Comparison of ENCODE assay signal across 1 cellular context in genomic region chr17:42677921-42678781, GRCh38.
TF ChIP-seq lines count a peak whose summit lies in the region.

No MANE protein-coding gene starts in this region.

TF ChIP-seq in HepG2, 621 proteins besides CTCF, POLR2A, EP300 and RAD21 (continued from another document and continues in another):
- 0 out of 2 replicates have a peak, but pooled peaks have one; percentile 55 for TF ChIP-seq ZGPAT (CRISPR knock-in tag; IDR thresholded peaks at IDR 0.05)
- TF ChIP-seq ZNF101 (CRISPR knock-in tag; IDR thresholded peaks at IDR 0.05; ENCODE audit: borderline replicate concordance, low read depth): no peak
- TF ChIP-seq IRF9 (CRISPR knock-in tag; IDR thresholded peaks at IDR 0.05; ENCODE audit: borderline replicate concordance): no peak; the same call in 1 of the 2 replicates
- no peak for TF ChIP-seq ZNF207 (IDR thresholded peaks at IDR 0.05; ENCODE audit: borderline replicate concordance)
- TF ChIP-seq DDIT3 (CRISPR knock-in tag; IDR thresholded peaks at IDR 0.05): no peak
- 0 out of 2 replicates have a peak, but pooled peaks have one; percentile 5 for TF ChIP-seq ZNF724P (CRISPR knock-in tag; IDR thresholded peaks at IDR 0.05; ENCODE audit: borderline replicate concordance)
- peak; percentile 93; the same call in 1 of the 2 replicates for TF ChIP-seq RFXAP (CRISPR knock-in tag; IDR thresholded peaks at IDR 0.05; ENCODE audit: borderline replicate concordance)
- peak; percentile 66; the same call in 1 of the 2 replicates for TF ChIP-seq ZBTB20 (CRISPR knock-in tag; IDR thresholded peaks at IDR 0.05; ENCODE audit: borderline replicate concordance, low read depth)
- no peak for TF ChIP-seq XBP1 (CRISPR knock-in tag; IDR thresholded peaks at IDR 0.05)
- TF ChIP-seq PRDM4 (CRISPR knock-in tag; IDR thresholded peaks at IDR 0.05; ENCODE audit: borderline replicate concordance): no peak
- peak; percentile 67 for TF ChIP-seq YY1 (IDR thresholded peaks at IDR 0.05; ENCODE audit: insufficient read depth, insufficient replicate concordance, low read depth, low read length)
- peak; percentile 42; the same call in 1 of the 2 replicates for TF ChIP-seq ZNF761 (CRISPR knock-in tag; conservative IDR thresholded peaks at IDR 0.05)
- TF ChIP-seq ZBTB10 (CRISPR knock-in tag; IDR thresholded peaks at IDR 0.05; ENCODE audit: borderline replicate concordance): 0 out of 2 replicates have a peak, but pooled peaks have one; percentile 47
- TF ChIP-seq SRSF1 (optimal IDR thresholded peaks at IDR 0.05; ENCODE audit: low read depth, low read length): no peak
- TF ChIP-seq GPBP1L1 (CRISPR knock-in tag; IDR thresholded peaks at IDR 0.05): no peak
- no peak for TF ChIP-seq ZBTB40 (IDR thresholded peaks at IDR 0.05)
- TF ChIP-seq ZBTB40 (CRISPR knock-in tag; IDR thresholded peaks at IDR 0.05): peak; percentile 13; the same call in 1 of the 2 replicates
- TF ChIP-seq EHMT2 (IDR thresholded peaks at IDR 0.05; ENCODE audit: borderline replicate concordance, low read depth, low read length): no peak
- no peak for TF ChIP-seq ZNF33A (CRISPR knock-in tag; IDR thresholded peaks at IDR 0.05; ENCODE audit: borderline replicate concordance)
- TF ChIP-seq ZNF749 (CRISPR knock-in tag; IDR thresholded peaks at IDR 0.05; ENCODE audit: borderline replicate concordance): no peak
- peak; percentile 88 for TF ChIP-seq SRY (CRISPR knock-in tag; IDR thresholded peaks at IDR 0.05)
- no peak for TF ChIP-seq SATB2 (CRISPR knock-in tag; IDR thresholded peaks at IDR 0.05)
- TF ChIP-seq FOXK2 (IDR thresholded peaks at IDR 0.05): no peak
- TF ChIP-seq HNF1A (IDR thresholded peaks at IDR 0.05; ENCODE audit: low read depth): no peak
- TF ChIP-seq HNF1A (CRISPR knock-in tag; IDR thresholded peaks at IDR 0.05; ENCODE audit: borderline replicate concordance): 0 out of 2 replicates have a peak, but pooled peaks have one; percentile 55
- TF ChIP-seq ETV5 (CRISPR knock-in tag; IDR thresholded peaks at IDR 0.05; ENCODE audit: borderline replicate concordance): peak; percentile 61; the same call in 1 of the 2 replicates
- TF ChIP-seq ZNF776 (CRISPR knock-in tag; IDR thresholded peaks at IDR 0.05): no peak
